In the genomic region with DNA sequence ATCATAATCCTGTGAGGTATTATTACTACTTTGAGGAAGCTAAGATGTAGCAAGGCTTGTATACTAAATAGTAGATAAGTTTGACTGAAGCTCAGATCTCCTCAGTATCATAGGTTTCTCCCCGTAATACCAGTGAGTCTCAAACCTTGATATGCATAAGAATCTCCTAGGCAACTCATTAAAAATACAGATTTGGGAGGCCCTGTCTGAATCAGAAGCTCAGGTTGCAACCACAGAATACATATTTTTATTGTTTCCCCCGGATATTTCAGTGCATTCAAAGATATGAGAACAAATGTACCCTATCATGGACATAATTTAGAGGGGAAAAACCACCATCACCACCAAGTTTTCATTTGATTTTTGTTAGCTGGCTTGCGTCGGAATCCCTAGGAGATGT, we compare ENCODE assay signal across 13 cellular contexts. TPM values are rescaled to one million over a fixed set of nuclear protein-coding genes. Genes with fewer than 3 reads are reported as not detected.
A peak's percentile ranks its signal among the peaks of the same experiment; 100 is the strongest.
DNase-seq lines count a peak whose midpoint lies in the region; ATAC-seq lines count a peak whose summit lies in the region.
"Had no signal": no experiment of that assay in that cellular context is flagged by ENCODE, and none has a peak within 500 bp of the region (broad histone marks: within the 10 kb centered on the region; RNA-seq: fewer than 3 reads in every experiment).

No MANE protein-coding gene starts in this region.

- no peak for ATAC-seq in HG02588 (IDR thresholded peaks at IDR 0.05; ENCODE audit: unreplicated experiment)
- ATAC-seq: CD8-positive, alpha-beta T cell had no signal

- DNase-seq in NCI-H226 = peak; percentile 49
- peak; percentile 39 for DNase-seq in amniotic epithelial cell (ENCODE audit: low read depth)
- peak; percentile 18 for DNase-seq in myocyte (ENCODE audit: low read depth)
- no peak for DNase-seq in GOT3 (lab: John Stamatoyannopoulos, UW)
- no peak for DNase-seq in activated gamma-delta T cell (lab: John Stamatoyannopoulos, UW)
- DNase-seq: C1 segment of cervical spinal cord; Caco-2; CD8-positive, alpha-beta T cell; DMS153; DND-41; H7; HCEC 1CT had no signal

RNA-seq across cellular contexts. Expression of gene TLN2, which starts 16.9 kb away (rescaled TPM):
- total RNA-seq in myocyte = 6.6 and 8.8 TPM in 2 replicates
- polyA plus RNA-seq in myocyte (2012) = 9.8 TPM

Comparison
In these comparisons a context has a peak if more than half of its experiments do, and no peak if none do; other contexts are left out.
1. DNase-seq: peak in NCI-H226 (single experiment), amniotic epithelial cell (single experiment) and myocyte (single experiment); none in GOT3 (single experiment) and activated gamma-delta T cell (single experiment).